In the genomic region with DNA sequence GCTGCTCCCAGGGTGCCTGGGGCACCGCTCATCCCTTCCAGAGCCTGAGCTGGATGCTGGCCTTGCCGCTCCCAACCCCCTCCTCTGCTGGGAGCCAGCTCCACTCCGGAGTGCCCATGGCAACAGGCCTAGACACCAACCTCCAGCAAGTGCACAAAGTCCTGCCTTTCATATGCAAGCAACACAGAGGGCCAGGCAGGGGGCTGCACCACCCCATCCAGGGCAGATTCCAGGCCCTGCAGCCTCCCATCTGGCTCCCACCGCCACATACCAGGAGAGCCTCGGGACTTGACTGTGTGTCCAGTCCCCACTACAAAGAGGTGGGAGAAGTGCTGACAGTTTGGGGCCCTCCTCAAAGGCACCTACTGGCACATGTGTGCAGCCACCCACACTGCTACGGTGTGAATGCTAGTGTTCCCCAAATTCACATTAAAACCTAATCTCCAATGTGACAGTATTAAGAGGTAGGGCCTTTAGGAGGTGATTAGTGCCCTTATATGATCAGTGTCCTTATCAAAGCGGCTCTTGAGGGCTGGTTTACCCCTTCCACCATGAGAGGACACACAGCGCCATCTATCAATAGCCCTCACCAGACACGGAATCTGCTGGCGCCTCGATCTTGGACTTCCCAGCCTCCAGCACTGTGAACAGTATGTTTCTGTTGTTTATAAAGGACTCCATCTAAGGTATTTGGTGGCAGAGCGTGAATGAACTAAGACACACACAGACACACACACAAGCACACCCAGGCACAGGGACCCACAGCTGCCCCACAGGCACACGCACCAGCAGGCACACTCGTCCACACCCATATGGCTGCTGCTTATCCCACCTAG, we compare ENCODE assay signal across 16 cellular contexts. TPM values are rescaled to one million over a fixed set of nuclear protein-coding genes. Genes with fewer than 3 reads are reported as not detected.
A peak's percentile ranks its signal among the peaks of the same experiment; 100 is the strongest.
DNase-seq lines count a peak whose midpoint lies in the region; TF ChIP-seq lines count a peak whose summit lies in the region.
"Had no signal": no experiment of that assay in that cellular context is flagged by ENCODE, and none has a peak within 500 bp of the region (broad histone marks: within the 10 kb centered on the region; RNA-seq: fewer than 3 reads in every experiment).

No MANE protein-coding gene starts in this region.

- no peak for TF ChIP-seq CTCF in type B pancreatic cell (conservative IDR thresholded peaks at IDR 0.05)
- no peak for TF ChIP-seq CTCF in endothelial cell (IDR thresholded peaks at IDR 0.05; ENCODE audit: unreplicated experiment)
- no peak for TF ChIP-seq CTCF in RWPE1 (conservative IDR thresholded peaks at IDR 0.05; ENCODE audit: low read depth)

- CTCF ChIA-PET in RWPE1 (lab: Yijun Ruan, JAX), result interaction anchor here (0.6 kb wide), 2 partner anchors 35 to 382 kb away, joined by 3 read pairs; no protein-coding TSS in a partner anchor

- H3K27me3 Mint-ChIP-seq in type B pancreatic cell (no peaks in the 10 kb centered on the region), endothelial cell (ENCODE audit: unreplicated experiment) (peaks cover 16% of the 10 kb centered on the region)
- H3K27me3 Mint-ChIP-seq: CD4-positive, alpha-beta memory T cell had no signal

- H3K4me3 Mint-ChIP-seq in type B pancreatic cell (no peak overlapping the region), endothelial cell (ENCODE audit: unreplicated experiment) (no peak overlapping the region)
- H3K4me3 Mint-ChIP-seq: activated CD4-positive, alpha-beta memory T cell treated with anti-CD3 and anti-CD28 coated beads, Interleukin-2, amount 10 ng/mL, durations not matched to agents 7 days and 5 days; activated T-helper 1 cell treated with anti-CD3 and anti-CD28 coated beads, Interleukin-12 subunit alpha, Interleukin-12 subunit beta, Interleukin-2, Interleukin-4 antibody, amounts not matched to agents 30 ng/mL and 10 ng/mL and 1 ng/mL, durations not matched to agents 14 hours and 24 hours and 36 hours; CD4-positive, alpha-beta memory T cell had no signal

- peaks cover 15% of the 10 kb centered on the region for H3K9me3 Mint-ChIP-seq in type B pancreatic cell
- H3K9me3 Mint-ChIP-seq in endothelial cell (ENCODE audit: unreplicated experiment), result peaks cover 6% of the 10 kb centered on the region

- intact Hi-C loops in head of caudate nucleus (cut with DNase I), result no loop called here

- DNase-seq in NCI-H146 (lab: John Stamatoyannopoulos, UW) (peak; percentile 5), NCI-H146 treated with DMSO at 0.1 percent for 48 hours (lab: John Stamatoyannopoulos, UW; ENCODE audit: unreplicated experiment) (no peak), head of caudate nucleus (peak in 28 of 42 donors; percentile 27 to 77 (median 54)), midbrain (lab: John Stamatoyannopoulos, UW) (peak; percentile 32), type B pancreatic cell (ENCODE audit: extremely low spot score, unreplicated experiment) (no peak), endothelial cell (ENCODE audit: low spot score) (no peak), RWPE1 (ENCODE audit: low spot score) (no peak)
- no peak for DNase-seq in activated T-cell treated with anti-CD3 and anti-CD28 coated beads, Interleukin-2, amount 50 U/mL, for 48 hours
- DNase-seq: activated CD4-positive, alpha-beta memory T cell treated with anti-CD3 and anti-CD28 coated beads, Interleukin-2, amount 10 ng/mL, durations not matched to agents 7 days and 5 days; amniotic stem cell; CD4-positive, alpha-beta memory T cell; MM.1S; NCI-H2171 had no signal

- H3K36me3 Mint-ChIP-seq in type B pancreatic cell (peaks cover 3% of the 10 kb centered on the region), endothelial cell (ENCODE audit: low read depth, unreplicated experiment) (peaks cover 12% of the 10 kb centered on the region)

- H3K4me1 Mint-ChIP-seq in type B pancreatic cell (ENCODE audit: unreplicated experiment), result peaks cover 23% of the 10 kb centered on the region
- H3K4me1 Mint-ChIP-seq in endothelial cell (ENCODE audit: unreplicated experiment), result peaks cover 11% of the 10 kb centered on the region
- H3K4me1 Mint-ChIP-seq: activated CD4-positive, alpha-beta memory T cell treated with anti-CD3 and anti-CD28 coated beads, Interleukin-2, amount 10 ng/mL, durations not matched to agents 7 days and 5 days; CD4-positive, alpha-beta memory T cell had no signal

- H3K27ac ChIP-seq in RWPE1, result no peak overlapping the region
- H3K27ac ChIP-seq: 22Rv1, SK-N-MC had no signal

- H3K27ac Mint-ChIP-seq in type B pancreatic cell, result peak overlapping the region; percentile 36
- H3K27ac Mint-ChIP-seq in endothelial cell (ENCODE audit: unreplicated experiment), result no peak overlapping the region
- H3K27ac Mint-ChIP-seq: activated CD4-positive, alpha-beta memory T cell treated with anti-CD3 and anti-CD28 coated beads, Interleukin-2, amount 10 ng/mL, durations not matched to agents 7 days and 5 days; activated T-helper 1 cell treated with anti-CD3 and anti-CD28 coated beads, Interleukin-12 subunit alpha, Interleukin-12 subunit beta, Interleukin-2, Interleukin-4 antibody, amounts not matched to agents 30 ng/mL and 10 ng/mL and 1 ng/mL, durations not matched to agents 14 hours and 24 hours and 36 hours; CD4-positive, alpha-beta memory T cell had no signal

- POLR2A ChIA-PET in RWPE1 (lab: Yijun Ruan, JAX; ENCODE audit: low non-redundant PET), result no interaction called here

RNA-seq across cellular contexts. Expression of gene ARVCF, which starts 16.2 kb away (rescaled TPM):
- 40.8 and 55.3 TPM in 2 replicates for total RNA-seq in type B pancreatic cell (ENCODE audit: low replicate concordance)
- 67.3 TPM for total RNA-seq in endothelial cell (ENCODE audit: unreplicated experiment)

RNA-seq across cellular contexts. Expression of gene TANGO2, which starts 20.4 kb away (rescaled TPM):
- total RNA-seq in type B pancreatic cell (ENCODE audit: low replicate concordance), result 17.4 and 32.1 TPM in 2 replicates
- 15.3 TPM for total RNA-seq in endothelial cell (ENCODE audit: unreplicated experiment)

RNA-seq across cellular contexts. Expression of gene TXNRD2, which starts 58.8 kb away (rescaled TPM):
- total RNA-seq in type B pancreatic cell (ENCODE audit: low replicate concordance) (13.2 and 25.1 TPM in 2 replicates), endothelial cell (ENCODE audit: unreplicated experiment) (23.0 TPM)

RNA-seq across cellular contexts. Expression of gene COMT, which starts 58.9 kb away (rescaled TPM):
- total RNA-seq in type B pancreatic cell (ENCODE audit: low replicate concordance) (87.2 and 87.4 TPM in 2 replicates), endothelial cell (ENCODE audit: unreplicated experiment) (49.0 TPM)

Comparison
In these comparisons a context has a peak if more than half of its experiments do, and no peak if none do; other contexts are left out.
1. DNase-seq: peak in NCI-H146 (single experiment), head of caudate nucleus (28 of 42) and midbrain (single experiment); none in NCI-H146 treated with DMSO at 0.1 percent for 48 hours (single experiment), type B pancreatic cell (single experiment), activated T-cell treated with anti-CD3 and anti-CD28 coated beads, Interleukin-2, amount 50 U/mL, for 48 hours (0 of 2), endothelial cell (single experiment) and RWPE1 (single experiment).